14 cellular contexts compared by ENCODE assay signal in genomic region chr12:99454539-99455172, GRCh38.
DNase-seq lines count a peak whose midpoint lies in the region; ATAC-seq and TF ChIP-seq lines count a peak whose summit lies in the region.
"Had no signal": no experiment of that assay in that cellular context is flagged by ENCODE, and none has a peak within 500 bp of the region (broad histone marks: within the 10 kb centered on the region; RNA-seq: fewer than 3 reads in every experiment).

No MANE protein-coding gene starts in this region.

- H3K36me3 ChIP-seq in uterus, result no peaks in the 10 kb centered on the region
- H3K36me3 ChIP-seq: neutrophil had no signal

- no peak for TF ChIP-seq POLR2A in uterus (IDR thresholded peaks at IDR 0.05)

- ATAC-seq in GM19023 (IDR thresholded peaks at IDR 0.05; ENCODE audit: unreplicated experiment) (peak; percentile 20), HG02588 (IDR thresholded peaks at IDR 0.05; ENCODE audit: unreplicated experiment) (peak; percentile 40), HG03439 (IDR thresholded peaks at IDR 0.05; ENCODE audit: unreplicated experiment) (peak; percentile 37)
- ATAC-seq in activated CD4-positive, CD25-positive, alpha-beta regulatory T cell treated with anti-CD3 and anti-CD28 coated beads, Interleukin-2, amount 50 U/mL, for 24 hours, result no peak
- ATAC-seq: activated T-cell treated with anti-CD3 and anti-CD28 coated beads, Interleukin-2, amount 50 U/mL, for 4 hours had no signal

- H3K4me3 ChIP-seq in uterus, result no peak overlapping the region
- H3K4me3 ChIP-seq: skin epidermis had no signal

- H3K27me3 ChIP-seq in uterus, result no peaks in the 10 kb centered on the region
- H3K27me3 ChIP-seq: neutrophil had no signal

- H3K9me3 ChIP-seq in uterus, result no peaks in the 10 kb centered on the region
- H3K9me3 ChIP-seq: neutrophil had no signal

- peak; percentile 23 for DNase-seq in kidney glomerular epithelial cell (lab: John Stamatoyannopoulos, UW)
- DNase-seq in OCI-M1 (lab: John Stamatoyannopoulos, UW), result no peak
- DNase-seq in uterus, result no peak
- no peak for DNase-seq in NCI-H146 treated with DMSO at 0.1 percent for 48 hours (lab: John Stamatoyannopoulos, UW; ENCODE audit: unreplicated experiment)
- DNase-seq: activated T-cell treated with anti-CD3 and anti-CD28 coated beads, Interleukin-2, amount 50 U/mL, for 4 hours; HCEC 1CT; NCI-H2171 had no signal

- H3K27ac ChIP-seq in uterus, result no peak overlapping the region
- H3K27ac ChIP-seq: C4-2B, neutrophil had no signal

- intact Hi-C loops in uterus (cut with DNase I; ENCODE audit: low total_unique reads), result no loop called here

- peaks cover 0 to 3% of the 10 kb centered on the region in 2 donors for H3K4me1 ChIP-seq in uterus

- TF ChIP-seq CTCF in uterus (IDR thresholded peaks at IDR 0.05), result no peak

Comparison
In these comparisons a context has a peak if more than half of its experiments do, and no peak if none do; other contexts are left out.
1. ATAC-seq: peak in GM19023 (single experiment), HG02588 (single experiment) and HG03439 (single experiment); none in activated CD4-positive, CD25-positive, alpha-beta regulatory T cell treated with anti-CD3 and anti-CD28 coated beads, Interleukin-2, amount 50 U/mL, for 24 hours (0 of 2).